Comparison of ENCODE assay signal across 16 cellular contexts in genomic region chr13:35599385-35599784, GRCh38.
DNase-seq lines count a peak whose midpoint lies in the region; ATAC-seq, FAIRE-seq and TF ChIP-seq lines count a peak whose summit lies in the region.
"Had no signal": no experiment of that assay in that cellular context is flagged by ENCODE, and none has a peak within 500 bp of the region (broad histone marks: within the 10 kb centered on the region; RNA-seq: fewer than 3 reads in every experiment).

No MANE protein-coding gene starts in this region.

- intact Hi-C loops in Right ventricle myocardium inferior (cut with DNase I) = no loop called here
- intact Hi-C loops in cardiac septum (cut with DNase I) = loop anchor here (5.0 kb wide), 1 partner anchor 47 kb away; no protein-coding TSS in a partner anchor

- no peak overlapping the region for H3K4me3 ChIP-seq in choroid plexus epithelial cell (ENCODE audit: low read depth, low read length)
- H3K4me3 ChIP-seq: uterus had no signal

- ATAC-seq in Right ventricle myocardium inferior (peak; percentile 26), HG03571 (IDR thresholded peaks at IDR 0.05; ENCODE audit: unreplicated experiment) (no peak)
- ATAC-seq: CD8-positive, alpha-beta T cell; natural killer cell treated with Interleukin-12 subunit alpha and Interleukin-12 subunit beta and Interleukin-15 and Interleukin-18, amount 100 ng/mL, for 72 hours; stimulated activated effector memory CD8-positive, alpha-beta T cell treated with anti-CD3 and anti-CD28 coated beads, Interleukin-12 subunit alpha, Interleukin-12 subunit beta, amount 100 ng/mL, for 72 hours had no signal

- peaks cover 5% of the 10 kb centered on the region for H3K36me3 Mint-ChIP-seq in type B pancreatic cell
- H3K36me3 Mint-ChIP-seq: CD8-positive, alpha-beta T cell; natural killer cell treated with Interleukin-12 subunit alpha and Interleukin-12 subunit beta and Interleukin-15 and Interleukin-18, amount 100 ng/mL, for 72 hours; stimulated activated effector memory CD8-positive, alpha-beta T cell treated with anti-CD3 and anti-CD28 coated beads, Interleukin-12 subunit alpha, Interleukin-12 subunit beta, amount 100 ng/mL, for 72 hours had no signal

- TF ChIP-seq CTCF in choroid plexus epithelial cell (conservative IDR thresholded peaks at IDR 0.05; ENCODE audit: low read depth, low read length) = no peak
- TF ChIP-seq CTCF in type B pancreatic cell (conservative IDR thresholded peaks at IDR 0.05) = no peak
- no peak for TF ChIP-seq CTCF in GM20000 (IDR thresholded peaks at IDR 0.05; ENCODE audit: extremely low read depth, missing control alignments)

- no peaks in the 10 kb centered on the region for H3K9me3 Mint-ChIP-seq in type B pancreatic cell
- H3K9me3 Mint-ChIP-seq: CD8-positive, alpha-beta T cell; natural killer cell treated with Interleukin-12 subunit alpha and Interleukin-12 subunit beta and Interleukin-15 and Interleukin-18, amount 100 ng/mL, for 72 hours had no signal

- no peak for FAIRE-seq in H54 (lab: Jason Lieb, UNC)
- FAIRE-seq: A204.1 had no signal

- peaks cover 35% of the 10 kb centered on the region for H3K4me1 Mint-ChIP-seq in type B pancreatic cell (ENCODE audit: unreplicated experiment)
- H3K4me1 Mint-ChIP-seq: stimulated activated effector memory CD8-positive, alpha-beta T cell treated with anti-CD3 and anti-CD28 coated beads, Interleukin-12 subunit alpha, Interleukin-12 subunit beta, amount 100 ng/mL, for 72 hours had no signal

- TF ChIP-seq POLR2A in H54 (IDR thresholded peaks at IDR 0.05; ENCODE audit: low read depth, low read length) = no peak

- no peaks in the 10 kb centered on the region for H3K27me3 Mint-ChIP-seq in type B pancreatic cell
- H3K27me3 Mint-ChIP-seq: natural killer cell treated with Interleukin-12 subunit alpha and Interleukin-12 subunit beta and Interleukin-15 and Interleukin-18, amount 100 ng/mL, for 72 hours had no signal

- H3K27ac Mint-ChIP-seq in type B pancreatic cell = peak overlapping the region; percentile 4
- H3K27ac Mint-ChIP-seq: CD8-positive, alpha-beta T cell; stimulated activated effector memory CD8-positive, alpha-beta T cell treated with anti-CD3 and anti-CD28 coated beads, Interleukin-12 subunit alpha, Interleukin-12 subunit beta, amount 100 ng/mL, for 72 hours had no signal

- DNase-seq in Right ventricle myocardium inferior (ENCODE audit: missing footprints) (no peak), cardiac septum (ENCODE audit: low spot score) (no peak), choroid plexus epithelial cell (ENCODE audit: low read depth) (peak; percentile 13), islet precursor cell (peak; percentile 78), type B pancreatic cell (ENCODE audit: extremely low spot score, unreplicated experiment) (no peak), GM20000 (ENCODE audit: low spot score) (no peak), H54 (ENCODE audit: insufficient read length, low spot score) (no peak)
- DNase-seq: activated CD8-positive, alpha-beta memory T cell treated with anti-CD3 and anti-CD28 coated beads for 24 hours; activated gamma-delta T cell; CD8-positive, alpha-beta T cell; stimulated activated CD4-positive, alpha-beta T cell treated with anti-CD3 and anti-CD28 coated beads, Interleukin-4, amount 100 ng/mL, for 4 hours; uterus had no signal

- no peak overlapping the region for H3K4me3 Mint-ChIP-seq in type B pancreatic cell
- H3K4me3 Mint-ChIP-seq: CD8-positive, alpha-beta T cell; natural killer cell treated with Interleukin-12 subunit alpha and Interleukin-12 subunit beta and Interleukin-15 and Interleukin-18, amount 100 ng/mL, for 72 hours; stimulated activated effector memory CD8-positive, alpha-beta T cell treated with anti-CD3 and anti-CD28 coated beads, Interleukin-12 subunit alpha, Interleukin-12 subunit beta, amount 100 ng/mL, for 72 hours had no signal

Comparison
In these comparisons a context has a peak if more than half of its experiments do, and no peak if none do; other contexts are left out.
1. DNase-seq: peak in choroid plexus epithelial cell (single experiment) and islet precursor cell (single experiment); none in Right ventricle myocardium inferior (single experiment), cardiac septum (single experiment), type B pancreatic cell (single experiment), GM20000 (single experiment) and H54 (single experiment).